14 cellular contexts compared by ENCODE assay signal in genomic region chr5:4879075-4879474, GRCh38.
"Had no signal": no experiment of that assay in that cellular context is flagged by ENCODE, and none has a peak within 500 bp of the region (broad histone marks: within the 10 kb centered on the region; RNA-seq: fewer than 3 reads in every experiment).

No MANE protein-coding gene starts in this region.

- H3K9me3 ChIP-seq: ascending aorta had no signal

- DNase-seq: activated B cell treated with CpG ODN at 0.5 μM for 24 hours; activated CD4-positive, alpha-beta T cell treated with anti-CD3 and anti-CD28 coated beads for 4 hours; activated CD8-positive, alpha-beta memory T cell treated with anti-CD3 and anti-CD28 coated beads, Interleukin-2, amount 50 U/mL, for 4 hours; activated effector memory CD4-positive, alpha-beta T cell treated with Interleukin-2 at 50 U/mL for 16 hours; activated gamma-delta T cell; activated T-cell treated with anti-CD3 and anti-CD28 coated beads for 4 hours; activated T-cell treated with anti-CD3 and anti-CD28 coated beads, Interleukin-2, amount 50 U/mL, for 4 hours; T-helper 9 cell had no signal

- ATAC-seq: activated naive CD8-positive, alpha-beta T cell treated with anti-CD3 and anti-CD28 coated beads, Interleukin-2, amount 50 U/mL, for 24 hours; activated T-cell treated with anti-CD3 and anti-CD28 coated beads, Interleukin-2, amount 50 U/mL, for 4 hours had no signal

- H3K4me3 ChIP-seq: ascending aorta, cardiac muscle cell had no signal

- FAIRE-seq: bronchial epithelial cell, TTC549 had no signal

- H3K4me1 ChIP-seq: ascending aorta had no signal

- H3K27ac ChIP-seq: ascending aorta, cardiac muscle cell, VCaP had no signal

- H3K36me3 ChIP-seq: ascending aorta, cardiac muscle cell had no signal

- H3K27me3 ChIP-seq: ascending aorta, cardiac muscle cell had no signal
